In the genomic region with DNA sequence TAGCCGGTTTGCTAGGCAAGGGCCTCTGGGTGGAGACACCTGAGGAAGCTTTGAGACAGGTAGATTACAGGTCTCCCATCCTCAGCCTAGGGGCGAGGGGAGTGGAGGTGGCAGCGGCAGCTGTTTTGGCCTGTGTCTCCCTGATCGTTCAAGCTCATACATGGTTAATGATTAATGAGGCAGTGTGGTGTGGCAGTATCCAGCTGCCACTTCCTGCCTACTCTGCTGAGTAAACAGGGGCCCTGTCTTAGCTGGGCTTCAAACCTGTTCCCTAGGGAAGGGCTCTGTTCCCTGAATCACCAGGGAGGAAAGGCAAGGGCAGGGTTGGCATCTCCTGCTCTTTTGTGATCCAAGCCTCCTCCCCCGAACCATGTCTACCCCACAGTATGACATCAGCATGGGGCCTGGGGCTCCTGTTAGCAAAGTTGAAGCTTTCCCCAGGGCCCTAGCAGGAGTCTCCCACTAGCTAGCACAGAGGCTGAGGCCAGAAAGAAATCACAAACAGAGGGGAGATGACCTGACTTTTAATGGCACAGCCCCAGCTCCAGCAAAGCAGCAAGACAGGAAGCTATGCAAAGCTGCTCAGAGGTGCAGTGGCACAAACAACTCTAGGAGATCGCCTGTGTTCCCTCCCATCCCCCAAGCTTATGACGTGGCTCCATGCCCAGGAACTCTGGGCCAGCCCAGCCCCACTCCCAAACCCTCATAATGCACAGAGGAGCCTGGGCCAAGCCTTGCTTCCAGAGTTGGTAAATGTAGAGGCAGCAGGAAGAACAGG, we compare ENCODE assay signal across 8 cellular contexts. TPM values are rescaled to one million over a fixed set of nuclear protein-coding genes. Genes with fewer than 3 reads are reported as not detected.
DNase-seq lines count a peak whose midpoint lies in the region; ATAC-seq and TF ChIP-seq lines count a peak whose summit lies in the region.

No MANE protein-coding gene starts in this region.

- no peak for TF ChIP-seq CTCF in brain microvascular endothelial cell (IDR thresholded peaks at IDR 0.05; ENCODE audit: low read depth, low read length, missing control alignments)

- TF ChIP-seq RAD21 in Ishikawa (IDR thresholded peaks at IDR 0.05; ENCODE audit: low read depth): no peak

- peaks cover 9% of the 10 kb centered on the region for H3K27me3 ChIP-seq in brain microvascular endothelial cell (replicated peaks)

- TF ChIP-seq EP300 in Ishikawa (IDR thresholded peaks at IDR 0.05; ENCODE audit: borderline replicate concordance): no peak

- peak; percentile 97 for DNase-seq in DMS153 treated with DMSO at 0.1 percent for 48 hours (lab: John Stamatoyannopoulos, UW; ENCODE audit: unreplicated experiment)
- peak; percentile 64 for DNase-seq in SHP77 treated with DMSO at 0.1 percent for 48 hours (lab: John Stamatoyannopoulos, UW)
- DNase-seq in brain microvascular endothelial cell: peak; percentile 15
- peak; percentile 45 for DNase-seq in inferior parietal cortex (ENCODE audit: extremely low spot score)
- no peak for DNase-seq in posterior vena cava (ENCODE audit: low spot score)

- ATAC-seq in GM21381 (IDR thresholded peaks at IDR 0.05; ENCODE audit: unreplicated experiment): peak; percentile 38

- no peak overlapping the region for H3K4me3 ChIP-seq in brain microvascular endothelial cell (ENCODE audit: low read depth, low read length)
- peak overlapping the region in 6 of 7 experiments; percentile 2 to 75 (median 16) for H3K4me3 ChIP-seq in skin epidermis

- in situ Hi-C loops in brain microvascular endothelial cell (cut with HindIII; ENCODE audit: low pct_ligation_motif_present, low sequenced_read_pairs): no loop called here

- H3K36me3 ChIP-seq in brain microvascular endothelial cell (replicated peaks): peaks cover 5% of the 10 kb centered on the region

- intact Hi-C loops in posterior vena cava (cut with DNase I): no loop called here

- H3K27ac ChIP-seq in brain microvascular endothelial cell (peak overlapping the region; percentile 18), skin epidermis (peak overlapping the region in 20 of 21 experiments; percentile 57 to 98 (median 86))

TF ChIP-seq in Ishikawa, 13 proteins besides CTCF, POLR2A, EP300 and RAD21:
- TF ChIP-seq TEAD4 (IDR thresholded peaks at IDR 0.05) (no peak), TCF12 (IDR thresholded peaks at IDR 0.05; ENCODE audit: low read depth) (no peak), ZBTB7A (IDR thresholded peaks at IDR 0.05; ENCODE audit: low read depth) (no peak), REST (IDR thresholded peaks at IDR 0.05; ENCODE audit: low read depth) (no peak), EGR1 (IDR thresholded peaks at IDR 0.05) (no peak), CEBPB (IDR thresholded peaks at IDR 0.05) (no peak), TAF1 (IDR thresholded peaks at IDR 0.05; ENCODE audit: low read depth) (no peak), CREB1 (IDR thresholded peaks at IDR 0.05; ENCODE audit: low read depth) (peak; percentile 70), NFIC (IDR thresholded peaks at IDR 0.05) (peak; percentile 57), USF1 (IDR thresholded peaks at IDR 0.05) (no peak), FOXM1 (IDR thresholded peaks at IDR 0.05; ENCODE audit: borderline replicate concordance, low read depth) (no peak), YY1 (IDR thresholded peaks at IDR 0.05; ENCODE audit: low read depth) (no peak)
- TF ChIP-seq, protein P1, sequence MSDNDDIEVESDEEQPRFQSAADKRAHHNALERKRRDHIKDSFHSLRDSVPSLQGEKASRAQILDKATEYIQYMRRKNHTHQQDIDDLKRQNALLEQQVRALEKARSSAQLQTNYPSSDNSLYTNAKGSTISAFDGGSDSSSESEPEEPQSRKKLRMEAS (IDR thresholded peaks at IDR 0.05): no peak

RNA-seq across cellular contexts. Expression of gene TUBA4B, which starts 3.7 kb away (rescaled TPM):
- not detected for total RNA-seq in posterior vena cava

RNA-seq across cellular contexts. Expression of gene STK16, which starts 4.1 kb away (rescaled TPM):
- 10 to 100 TPM; 15.8 to 16.5 TPM for total RNA-seq in posterior vena cava

RNA-seq across cellular contexts. Expression of gene GLB1L, which starts 4.1 kb away (rescaled TPM):
- total RNA-seq in posterior vena cava: 1 to 10 TPM; 5.3 to 7.5 TPM

RNA-seq across cellular contexts. Expression of gene TUBA4A, which starts 4.3 kb away (rescaled TPM):
- total RNA-seq in posterior vena cava: 10 to 100 TPM; 25.6 to 25.9 TPM

RNA-seq across cellular contexts. Expression of gene ANKZF1, which starts 19.8 kb away (rescaled TPM):
- total RNA-seq in posterior vena cava: 10 to 100 TPM; 11.5 to 24.2 TPM
